32 cellular contexts compared by ENCODE assay signal in genomic region chr7:136150311-136150710, GRCh38.
"Had no signal": no experiment of that assay in that cellular context is flagged by ENCODE, and none has a peak within 500 bp of the region (broad histone marks: within the 10 kb centered on the region; RNA-seq: fewer than 3 reads in every experiment).

No MANE protein-coding gene starts in this region.

- DNase-seq: activated CD4-positive, alpha-beta T cell treated with anti-CD3 and anti-CD28 coated beads for 36 hours; activated CD4-positive, alpha-beta T cell treated with anti-CD3 and anti-CD28 coated beads, Interleukin-2, amount 10 ng/mL, durations not matched to agents 7 days and 5 days; activated CD4-positive, alpha-beta T cell treated with anti-CD3 and anti-CD28 coated beads, Interleukin-2, amount 50 U/mL, for 48 hours; activated CD8-positive, alpha-beta T cell treated with anti-CD3 and anti-CD28 coated beads, Interleukin-2, amount 10 ng/mL, durations not matched to agents 7 days and 5 days; activated gamma-delta T cell treated with Interleukin-2 at 50 U/mL for 16 hours; activated naive CD4-positive, alpha-beta T cell treated with anti-CD3 and anti-CD28 coated beads for 36 hours; activated T-cell treated with anti-CD3 and anti-CD28 coated beads, Interleukin-2, amount 50 U/mL, for 24 hours; adrenal gland; body of pancreas; caudate nucleus; cerebellar nuclear complex; Karpas-422; KBM-7; NCI-H1092 treated with DMSO at 0.1 percent for 48 hours; NCI-H146; NCI-H187; NCI-H2029 treated with DMSO at 0.1 percent for 48 hours; NCI-H2107; NCI-H2171; NCI-H510A; NCI-H774; NK-92 treated with Interleukin-12 subunit alpha and Interleukin-12 subunit beta, amount 100 ng/mL, for 24 hours; PC-9; Right ventricle myocardium superior had no signal

- H3K4me3 ChIP-seq: adrenal gland, body of pancreas, PC-9, SK-N-MC had no signal

- H3K4me1 ChIP-seq: adrenal gland, body of pancreas had no signal

- H3K27me3 ChIP-seq: adrenal gland, body of pancreas had no signal

- ATAC-seq: activated CD4-positive, alpha-beta T cell treated with anti-CD3 and anti-CD28 coated beads for 36 hours; activated CD4-positive, CD25-positive, alpha-beta regulatory T cell treated with anti-CD3 and anti-CD28 coated beads, Interleukin-2, amount 50 U/mL, for 24 hours; activated CD8-positive, alpha-beta T cell treated with anti-CD3 and anti-CD28 coated beads, Interleukin-2, amount 10 ng/mL, durations not matched to agents 7 days and 5 days; activated naive CD4-positive, alpha-beta T cell treated with anti-CD3 and anti-CD28 coated beads, Interleukin-2, amount 50 U/mL, for 72 hours; body of pancreas; WTC11 had no signal

- H2AFZ ChIP-seq: PC-9 had no signal

- H3K36me3 ChIP-seq: adrenal gland had no signal

- H3K27ac ChIP-seq: adrenal gland, body of pancreas, PC-9, SK-N-MC had no signal

- H3K4me2 ChIP-seq: PC-9 had no signal

- FAIRE-seq: astrocyte, bronchial epithelial cell, RCC 7860, TTC549 had no signal

- H3K9me3 ChIP-seq: adrenal gland, body of pancreas had no signal
